1 cellular context compared by ENCODE assay signal in the genomic region with DNA sequence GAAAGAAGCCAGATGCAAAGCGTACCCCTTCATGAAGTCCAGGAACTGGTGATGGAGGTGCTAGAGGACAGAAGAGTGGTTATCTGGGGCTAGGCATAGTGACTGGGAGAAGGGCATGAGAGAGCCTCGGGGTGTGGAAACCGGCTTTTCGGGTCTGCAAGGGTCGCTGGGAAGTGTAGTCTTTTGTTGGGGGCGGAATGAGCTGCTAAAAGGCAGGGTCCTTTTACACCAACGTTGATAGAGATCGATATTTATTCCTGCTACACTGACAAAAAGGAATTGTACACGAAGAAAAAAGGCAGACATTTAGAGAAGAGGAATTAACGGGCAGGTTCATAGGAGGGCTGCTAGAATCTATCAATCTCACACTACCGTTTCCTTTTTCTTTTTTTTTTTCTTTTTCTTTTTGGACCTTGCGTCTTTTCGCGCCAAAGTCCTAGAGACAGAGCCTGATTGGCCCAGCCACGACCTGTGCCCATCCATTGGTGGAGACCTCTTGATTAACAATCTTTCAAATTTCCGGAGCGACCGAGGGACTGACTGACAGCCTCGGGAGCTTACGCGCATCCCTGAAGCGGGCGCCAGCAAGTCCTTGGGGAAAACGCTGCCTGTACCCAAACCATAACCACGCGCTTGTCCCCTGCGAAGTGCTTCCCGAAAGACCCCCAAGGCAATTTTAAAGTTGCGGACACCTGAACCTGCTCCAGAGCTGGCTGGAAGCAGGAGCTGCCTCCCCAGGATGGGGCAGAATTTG.
TF ChIP-seq lines count a peak whose summit lies in the region.

No MANE protein-coding gene starts in this region.

TF ChIP-seq in GM12878, 131 proteins besides CTCF, POLR2A, EP300 and RAD21 (continues in another document):
- TF ChIP-seq, protein P1, sequence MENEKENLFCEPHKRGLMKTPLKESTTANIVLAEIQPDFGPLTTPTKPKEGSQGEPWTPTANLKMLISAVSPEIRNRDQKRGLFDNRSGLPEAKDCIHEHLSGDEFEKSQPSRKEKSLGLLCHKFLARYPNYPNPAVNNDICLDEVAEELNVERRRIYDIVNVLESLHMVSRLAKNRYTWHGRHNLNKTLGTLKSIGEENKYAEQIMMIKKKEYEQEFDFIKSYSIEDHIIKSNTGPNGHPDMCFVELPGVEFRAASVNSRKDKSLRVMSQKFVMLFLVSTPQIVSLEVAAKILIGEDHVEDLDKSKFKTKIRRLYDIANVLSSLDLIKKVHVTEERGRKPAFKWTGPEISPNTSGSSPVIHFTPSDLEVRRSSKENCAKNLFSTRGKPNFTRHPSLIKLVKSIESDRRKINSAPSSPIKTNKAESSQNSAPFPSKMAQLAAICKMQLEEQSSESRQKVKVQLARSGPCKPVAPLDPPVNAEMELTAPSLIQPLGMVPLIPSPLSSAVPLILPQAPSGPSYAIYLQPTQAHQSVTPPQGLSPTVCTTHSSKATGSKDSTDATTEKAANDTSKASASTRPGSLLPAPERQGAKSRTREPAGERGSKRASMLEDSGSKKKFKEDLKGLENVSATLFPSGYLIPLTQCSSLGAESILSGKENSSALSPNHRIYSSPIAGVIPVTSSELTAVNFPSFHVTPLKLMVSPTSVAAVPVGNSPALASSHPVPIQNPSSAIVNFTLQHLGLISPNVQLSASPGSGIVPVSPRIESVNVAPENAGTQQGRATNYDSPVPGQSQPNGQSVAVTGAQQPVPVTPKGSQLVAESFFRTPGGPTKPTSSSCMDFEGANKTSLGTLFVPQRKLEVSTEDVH (IDR thresholded peaks at IDR 0.05; ENCODE audit: low read depth, partially characterized antibody), result peak; percentile 100
- TF ChIP-seq TCF3 (IDR thresholded peaks at IDR 0.05; ENCODE audit: borderline replicate concordance, insufficient read depth, low read depth, low read length), result no peak
- no peak for TF ChIP-seq ZSCAN29 (IDR thresholded peaks at IDR 0.05)
- TF ChIP-seq KLF5 (IDR thresholded peaks at IDR 0.05; ENCODE audit: partially characterized antibody), result peak; percentile 29
- TF ChIP-seq IKZF1 (conservative IDR thresholded peaks at IDR 0.05), result 0 out of 2 replicates have a peak, but pooled peaks have one; percentile 49
- peak; percentile 40; the same call in 1 of the 2 replicates for TF ChIP-seq ATF7 (IDR thresholded peaks at IDR 0.05; ENCODE audit: low read depth)
- peak; percentile 72 for TF ChIP-seq RAD51 (IDR thresholded peaks at IDR 0.05)
- TF ChIP-seq, protein P2, sequence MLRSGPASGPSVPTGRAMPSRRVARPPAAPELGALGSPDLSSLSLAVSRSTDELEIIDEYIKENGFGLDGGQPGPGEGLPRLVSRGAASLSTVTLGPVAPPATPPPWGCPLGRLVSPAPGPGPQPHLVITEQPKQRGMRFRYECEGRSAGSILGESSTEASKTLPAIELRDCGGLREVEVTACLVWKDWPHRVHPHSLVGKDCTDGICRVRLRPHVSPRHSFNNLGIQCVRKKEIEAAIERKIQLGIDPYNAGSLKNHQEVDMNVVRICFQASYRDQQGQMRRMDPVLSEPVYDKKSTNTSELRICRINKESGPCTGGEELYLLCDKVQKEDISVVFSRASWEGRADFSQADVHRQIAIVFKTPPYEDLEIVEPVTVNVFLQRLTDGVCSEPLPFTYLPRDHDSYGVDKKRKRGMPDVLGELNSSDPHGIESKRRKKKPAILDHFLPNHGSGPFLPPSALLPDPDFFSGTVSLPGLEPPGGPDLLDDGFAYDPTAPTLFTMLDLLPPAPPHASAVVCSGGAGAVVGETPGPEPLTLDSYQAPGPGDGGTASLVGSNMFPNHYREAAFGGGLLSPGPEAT (IDR thresholded peaks at IDR 0.05; ENCODE audit: low read depth), result 0 out of 2 replicates have a peak, but pooled peaks have one; percentile 24
- TF ChIP-seq, protein P3, sequence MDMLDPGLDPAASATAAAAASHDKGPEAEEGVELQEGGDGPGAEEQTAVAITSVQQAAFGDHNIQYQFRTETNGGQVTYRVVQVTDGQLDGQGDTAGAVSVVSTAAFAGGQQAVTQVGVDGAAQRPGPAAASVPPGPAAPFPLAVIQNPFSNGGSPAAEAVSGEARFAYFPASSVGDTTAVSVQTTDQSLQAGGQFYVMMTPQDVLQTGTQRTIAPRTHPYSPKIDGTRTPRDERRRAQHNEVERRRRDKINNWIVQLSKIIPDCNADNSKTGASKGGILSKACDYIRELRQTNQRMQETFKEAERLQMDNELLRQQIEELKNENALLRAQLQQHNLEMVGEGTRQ (IDR thresholded peaks at IDR 0.05; ENCODE audit: borderline replicate concordance, low read depth, low read length), result no peak
- peak in 1 of 2 experiments; percentile 27; a peak in 1 of 4 replicates for TF ChIP-seq IKZF2 (IDR thresholded peaks at IDR 0.05)
- TF ChIP-seq CREM (IDR thresholded peaks at IDR 0.05; ENCODE audit: low read depth), result peak; percentile 69
- TF ChIP-seq, protein P4, sequence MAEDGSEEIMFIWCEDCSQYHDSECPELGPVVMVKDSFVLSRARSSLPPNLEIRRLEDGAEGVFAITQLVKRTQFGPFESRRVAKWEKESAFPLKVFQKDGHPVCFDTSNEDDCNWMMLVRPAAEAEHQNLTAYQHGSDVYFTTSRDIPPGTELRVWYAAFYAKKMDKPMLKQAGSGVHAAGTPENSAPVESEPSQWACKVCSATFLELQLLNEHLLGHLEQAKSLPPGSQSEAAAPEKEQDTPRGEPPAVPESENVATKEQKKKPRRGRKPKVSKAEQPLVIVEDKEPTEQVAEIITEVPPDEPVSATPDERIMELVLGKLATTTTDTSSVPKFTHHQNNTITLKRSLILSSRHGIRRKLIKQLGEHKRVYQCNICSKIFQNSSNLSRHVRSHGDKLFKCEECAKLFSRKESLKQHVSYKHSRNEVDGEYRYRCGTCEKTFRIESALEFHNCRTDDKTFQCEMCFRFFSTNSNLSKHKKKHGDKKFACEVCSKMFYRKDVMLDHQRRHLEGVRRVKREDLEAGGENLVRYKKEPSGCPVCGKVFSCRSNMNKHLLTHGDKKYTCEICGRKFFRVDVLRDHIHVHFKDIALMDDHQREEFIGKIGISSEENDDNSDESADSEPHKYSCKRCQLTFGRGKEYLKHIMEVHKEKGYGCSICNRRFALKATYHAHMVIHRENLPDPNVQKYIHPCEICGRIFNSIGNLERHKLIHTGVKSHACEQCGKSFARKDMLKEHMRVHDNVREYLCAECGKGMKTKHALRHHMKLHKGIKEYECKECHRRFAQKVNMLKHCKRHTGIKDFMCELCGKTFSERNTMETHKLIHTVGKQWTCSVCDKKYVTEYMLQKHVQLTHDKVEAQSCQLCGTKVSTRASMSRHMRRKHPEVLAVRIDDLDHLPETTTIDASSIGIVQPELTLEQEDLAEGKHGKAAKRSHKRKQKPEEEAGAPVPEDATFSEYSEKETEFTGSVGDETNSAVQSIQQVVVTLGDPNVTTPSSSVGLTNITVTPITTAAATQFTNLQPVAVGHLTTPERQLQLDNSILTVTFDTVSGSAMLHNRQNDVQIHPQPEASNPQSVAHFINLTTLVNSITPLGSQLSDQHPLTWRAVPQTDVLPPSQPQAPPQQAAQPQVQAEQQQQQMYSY (CRISPR knock-in tag; IDR thresholded peaks at IDR 0.05), result no peak
- TF ChIP-seq, protein P5, sequence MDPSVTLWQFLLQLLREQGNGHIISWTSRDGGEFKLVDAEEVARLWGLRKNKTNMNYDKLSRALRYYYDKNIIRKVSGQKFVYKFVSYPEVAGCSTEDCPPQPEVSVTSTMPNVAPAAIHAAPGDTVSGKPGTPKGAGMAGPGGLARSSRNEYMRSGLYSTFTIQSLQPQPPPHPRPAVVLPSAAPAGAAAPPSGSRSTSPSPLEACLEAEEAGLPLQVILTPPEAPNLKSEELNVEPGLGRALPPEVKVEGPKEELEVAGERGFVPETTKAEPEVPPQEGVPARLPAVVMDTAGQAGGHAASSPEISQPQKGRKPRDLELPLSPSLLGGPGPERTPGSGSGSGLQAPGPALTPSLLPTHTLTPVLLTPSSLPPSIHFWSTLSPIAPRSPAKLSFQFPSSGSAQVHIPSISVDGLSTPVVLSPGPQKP (IDR thresholded peaks at IDR 0.05; ENCODE audit: low read depth, low read length), result no peak
- TF ChIP-seq CHD2 (IDR thresholded peaks at IDR 0.05; ENCODE audit: borderline replicate concordance, low read depth, low read length), result no peak
- TF ChIP-seq, protein P6, sequence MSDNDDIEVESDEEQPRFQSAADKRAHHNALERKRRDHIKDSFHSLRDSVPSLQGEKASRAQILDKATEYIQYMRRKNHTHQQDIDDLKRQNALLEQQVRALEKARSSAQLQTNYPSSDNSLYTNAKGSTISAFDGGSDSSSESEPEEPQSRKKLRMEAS (IDR thresholded peaks at IDR 0.05; ENCODE audit: low read depth, low read length), result peak; percentile 62; the same call in 1 of the 2 replicates
- TF ChIP-seq POU2F2 (IDR thresholded peaks at IDR 0.05; ENCODE audit: borderline replicate concordance, low read depth, low read length), result no peak
- peak; percentile 74 for TF ChIP-seq SP1 (IDR thresholded peaks at IDR 0.05; ENCODE audit: low read depth, low read length)
- peak; percentile 47; the same call in 1 of the 2 replicates for TF ChIP-seq ZNF384 (IDR thresholded peaks at IDR 0.05; ENCODE audit: borderline replicate concordance, low read depth, low read length)
- TF ChIP-seq RB1 (IDR thresholded peaks at IDR 0.05; ENCODE audit: borderline replicate concordance), result peak; percentile 97; the same call in 1 of the 2 replicates
- TF ChIP-seq, protein P7, sequence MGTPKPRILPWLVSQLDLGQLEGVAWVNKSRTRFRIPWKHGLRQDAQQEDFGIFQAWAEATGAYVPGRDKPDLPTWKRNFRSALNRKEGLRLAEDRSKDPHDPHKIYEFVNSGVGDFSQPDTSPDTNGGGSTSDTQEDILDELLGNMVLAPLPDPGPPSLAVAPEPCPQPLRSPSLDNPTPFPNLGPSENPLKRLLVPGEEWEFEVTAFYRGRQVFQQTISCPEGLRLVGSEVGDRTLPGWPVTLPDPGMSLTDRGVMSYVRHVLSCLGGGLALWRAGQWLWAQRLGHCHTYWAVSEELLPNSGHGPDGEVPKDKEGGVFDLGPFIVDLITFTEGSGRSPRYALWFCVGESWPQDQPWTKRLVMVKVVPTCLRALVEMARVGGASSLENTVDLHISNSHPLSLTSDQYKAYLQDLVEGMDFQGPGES (IDR thresholded peaks at IDR 0.05), result no peak
- peak; percentile 31; the same call in 1 of the 2 replicates for TF ChIP-seq FOXM1 (IDR thresholded peaks at IDR 0.05; ENCODE audit: low read depth, low read length)
- TF ChIP-seq, protein P8, sequence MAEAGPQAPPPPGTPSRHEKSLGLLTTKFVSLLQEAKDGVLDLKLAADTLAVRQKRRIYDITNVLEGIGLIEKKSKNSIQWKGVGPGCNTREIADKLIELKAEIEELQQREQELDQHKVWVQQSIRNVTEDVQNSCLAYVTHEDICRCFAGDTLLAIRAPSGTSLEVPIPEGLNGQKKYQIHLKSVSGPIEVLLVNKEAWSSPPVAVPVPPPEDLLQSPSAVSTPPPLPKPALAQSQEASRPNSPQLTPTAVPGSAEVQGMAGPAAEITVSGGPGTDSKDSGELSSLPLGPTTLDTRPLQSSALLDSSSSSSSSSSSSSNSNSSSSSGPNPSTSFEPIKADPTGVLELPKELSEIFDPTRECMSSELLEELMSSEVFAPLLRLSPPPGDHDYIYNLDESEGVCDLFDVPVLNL (IDR thresholded peaks at IDR 0.05; ENCODE audit: low read depth, low read length), result peak; percentile 92
- no peak for TF ChIP-seq NBN (IDR thresholded peaks at IDR 0.05)
- peak; percentile 96 for TF ChIP-seq SIN3A (IDR thresholded peaks at IDR 0.05; ENCODE audit: low read depth, low read length)
- 0 out of 2 replicates have a peak, but pooled peaks have one; percentile 5 for TF ChIP-seq IRF4 (IDR thresholded peaks at IDR 0.05; ENCODE audit: low read depth, low read length)
- TF ChIP-seq, protein P9, sequence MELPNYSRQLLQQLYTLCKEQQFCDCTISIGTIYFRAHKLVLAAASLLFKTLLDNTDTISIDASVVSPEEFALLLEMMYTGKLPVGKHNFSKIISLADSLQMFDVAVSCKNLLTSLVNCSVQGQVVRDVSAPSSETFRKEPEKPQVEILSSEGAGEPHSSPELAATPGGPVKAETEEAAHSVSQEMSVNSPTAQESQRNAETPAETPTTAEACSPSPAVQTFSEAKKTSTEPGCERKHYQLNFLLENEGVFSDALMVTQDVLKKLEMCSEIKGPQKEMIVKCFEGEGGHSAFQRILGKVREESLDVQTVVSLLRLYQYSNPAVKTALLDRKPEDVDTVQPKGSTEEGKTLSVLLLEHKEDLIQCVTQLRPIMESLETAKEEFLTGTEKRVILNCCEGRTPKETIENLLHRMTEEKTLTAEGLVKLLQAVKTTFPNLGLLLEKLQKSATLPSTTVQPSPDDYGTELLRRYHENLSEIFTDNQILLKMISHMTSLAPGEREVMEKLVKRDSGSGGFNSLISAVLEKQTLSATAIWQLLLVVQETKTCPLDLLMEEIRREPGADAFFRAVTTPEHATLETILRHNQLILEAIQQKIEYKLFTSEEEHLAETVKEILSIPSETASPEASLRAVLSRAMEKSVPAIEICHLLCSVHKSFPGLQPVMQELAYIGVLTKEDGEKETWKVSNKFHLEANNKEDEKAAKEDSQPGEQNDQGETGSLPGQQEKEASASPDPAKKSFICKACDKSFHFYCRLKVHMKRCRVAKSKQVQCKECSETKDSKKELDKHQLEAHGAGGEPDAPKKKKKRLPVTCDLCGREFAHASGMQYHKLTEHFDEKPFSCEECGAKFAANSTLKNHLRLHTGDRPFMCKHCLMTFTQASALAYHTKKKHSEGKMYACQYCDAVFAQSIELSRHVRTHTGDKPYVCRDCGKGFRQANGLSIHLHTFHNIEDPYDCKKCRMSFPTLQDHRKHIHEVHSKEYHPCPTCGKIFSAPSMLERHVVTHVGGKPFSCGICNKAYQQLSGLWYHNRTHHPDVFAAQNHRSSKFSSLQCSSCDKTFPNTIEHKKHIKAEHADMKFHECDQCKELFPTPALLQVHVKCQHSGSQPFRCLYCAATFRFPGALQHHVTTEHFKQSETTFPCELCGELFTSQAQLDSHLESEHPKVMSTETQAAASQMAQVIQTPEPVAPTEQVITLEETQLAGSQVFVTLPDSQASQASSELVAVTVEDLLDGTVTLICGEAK (IDR thresholded peaks at IDR 0.05; ENCODE audit: borderline replicate concordance), result peak; percentile 25; the same call in 1 of the 2 replicates
- peak; percentile 19 for TF ChIP-seq MEF2B (IDR thresholded peaks at IDR 0.05; ENCODE audit: partially characterized antibody, poor library complexity, severe bottlenecking)
- TF ChIP-seq SIX5 (IDR thresholded peaks at IDR 0.05; ENCODE audit: low read depth, low read length, severe bottlenecking), result peak; percentile 69
- TF ChIP-seq FOS (IDR thresholded peaks at IDR 0.05; ENCODE audit: borderline replicate concordance, extremely low read depth, insufficient read length), result peak; percentile 44
- TF ChIP-seq MXI1 (IDR thresholded peaks at IDR 0.05; ENCODE audit: low read depth, low read length), result peak; percentile 77
- no peak for TF ChIP-seq MTA3 (IDR thresholded peaks at IDR 0.05; ENCODE audit: borderline replicate concordance, low read length)
- peak; percentile 73; the same call in 1 of the 2 replicates for TF ChIP-seq CREB1 (IDR thresholded peaks at IDR 0.05; ENCODE audit: low read depth)
- TF ChIP-seq GABPA (IDR thresholded peaks at IDR 0.05; ENCODE audit: low read depth), result peak; percentile 66
- TF ChIP-seq HCFC1 (IDR thresholded peaks at IDR 0.05; ENCODE audit: low read length), result peak; percentile 83
